In genomic region chr9:34500623-34501267, GRCh38 we compare ENCODE assay signal across 2 cellular contexts.
A peak's percentile ranks its signal among the peaks of the same experiment; 100 is the strongest.
TF ChIP-seq lines count a peak whose summit lies in the region.

No MANE protein-coding gene starts in this region.

TF ChIP-seq in WTC11, 78 proteins besides CTCF, POLR2A, EP300 and RAD21:
- TF ChIP-seq TEAD4 (CRISPR knock-in tag; IDR thresholded peaks at IDR 0.05) (no peak), ZNF219 (CRISPR knock-in tag; IDR thresholded peaks at IDR 0.05; ENCODE audit: borderline replicate concordance) (no peak), ZNF416 (CRISPR knock-in tag; IDR thresholded peaks at IDR 0.05) (no peak), GRHL2 (CRISPR knock-in tag; IDR thresholded peaks at IDR 0.05; ENCODE audit: insufficient replicate concordance, severe bottlenecking) (no peak), ZBTB43 (CRISPR knock-in tag; IDR thresholded peaks at IDR 0.05) (no peak), MXD4 (CRISPR knock-in tag; IDR thresholded peaks at IDR 0.05; ENCODE audit: borderline replicate concordance) (no peak), FOXK1 (CRISPR knock-in tag; IDR thresholded peaks at IDR 0.05) (no peak)

TF ChIP-seq in HepG2, 621 proteins besides CTCF, POLR2A, EP300 and RAD21:
- TF ChIP-seq EHMT2 (IDR thresholded peaks at IDR 0.05; ENCODE audit: borderline replicate concordance, low read depth, low read length) (no peak), SP2 (CRISPR knock-in tag; IDR thresholded peaks at IDR 0.05) (no peak), TEAD3 (CRISPR knock-in tag; optimal IDR thresholded peaks at IDR 0.05; ENCODE audit: borderline replicate concordance) (no peak), CAMTA2 (CRISPR knock-in tag; IDR thresholded peaks at IDR 0.05; ENCODE audit: borderline replicate concordance) (no peak), ZNF543 (CRISPR knock-in tag; IDR thresholded peaks at IDR 0.05) (no peak), THYN1 (CRISPR knock-in tag; IDR thresholded peaks at IDR 0.05; ENCODE audit: borderline replicate concordance, low read depth) (no peak), ZNF207 (IDR thresholded peaks at IDR 0.05; ENCODE audit: borderline replicate concordance) (no peak), ZNF567 (CRISPR knock-in tag; IDR thresholded peaks at IDR 0.05; ENCODE audit: borderline replicate concordance) (no peak), MLXIP (CRISPR knock-in tag; IDR thresholded peaks at IDR 0.05; ENCODE audit: borderline replicate concordance) (no peak), ZNF737 (CRISPR knock-in tag; IDR thresholded peaks at IDR 0.05; ENCODE audit: borderline replicate concordance) (no peak), RARG (CRISPR knock-in tag; IDR thresholded peaks at IDR 0.05; ENCODE audit: low read depth) (no peak), XRCC5 (optimal IDR thresholded peaks at IDR 0.05; ENCODE audit: low read length) (peak; percentile 25), DMTF1 (CRISPR knock-in tag; IDR thresholded peaks at IDR 0.05) (no peak), SMC3 (IDR thresholded peaks at IDR 0.05; ENCODE audit: low read length) (peak; percentile 86), HMG20A (CRISPR knock-in tag; IDR thresholded peaks at IDR 0.05; ENCODE audit: borderline replicate concordance) (no peak), ZNF337 (CRISPR knock-in tag; IDR thresholded peaks at IDR 0.05; ENCODE audit: borderline replicate concordance, low read depth) (no peak), STAG1 (CRISPR knock-in tag; IDR thresholded peaks at IDR 0.05) (peak; percentile 72)
